ENCODE assay signal across 24 cellular contexts in genomic region chr1:205943245-205943644, GRCh38. TPM values are rescaled to one million over a fixed set of nuclear protein-coding genes. Genes with fewer than 3 reads are reported as not detected.
"Had no signal": no experiment of that assay in that cellular context is flagged by ENCODE, and none has a peak within 500 bp of the region (broad histone marks: within the 10 kb centered on the region; RNA-seq: fewer than 3 reads in every experiment).

SLC26A9 (minus strand) TSS chr1:205943456; CDS start chr1:205935820, 7,636 bp downstream.

- ATAC-seq: activated naive CD4-positive, alpha-beta T cell treated with anti-CD3 and anti-CD28 coated beads, Interleukin-2, amount 50 U/mL, for 72 hours; gastroesophageal sphincter; psoas muscle; right lobe of liver; stimulated activated naive B cell treated with anti-CD40 and anti-IgM and Interleukin-4, amounts not matched to agents 10 μg/mL and 1 μg/mL and 100 μg/mL, for 72 hours had no signal

- DNase-seq: activated CD4-positive, alpha-beta T cell treated with anti-CD3 and anti-CD28 coated beads, Interleukin-2, amount 50 U/mL, for 4 hours; activated CD4-positive, CD25-positive, alpha-beta regulatory T cell treated with anti-CD3 and anti-CD28 coated beads, Interleukin-2, amount 50 U/mL, for 72 hours; activated gamma-delta T cell; adrenal gland; cerebellar nuclear complex; effector CD4-positive, alpha-beta T cell; naive B cell; ovary; psoas muscle; right lobe of liver; stimulated activated CD4-positive, alpha-beta T cell treated with anti-CD3 and anti-CD28 coated beads, Interleukin-4, amount 100 ng/mL, for 4 hours; stimulated activated naive B cell treated with anti-CD40 and anti-IgM and Interleukin-4, amounts not matched to agents 10 μg/mL and 1 μg/mL and 100 μg/mL, for 72 hours; SW 1271; T-helper 2 cell had no signal

- H3K4me3 Mint-ChIP-seq: naive B cell; neural crest cell; stimulated activated naive B cell treated with anti-CD40 and anti-IgM and Interleukin-4, amounts not matched to agents 10 μg/mL and 1 μg/mL and 100 μg/mL, for 72 hours had no signal

- H3K4me1 ChIP-seq: adrenal gland, esophagus muscularis mucosa, gastroesophageal sphincter, right lobe of liver had no signal

- H3K36me3 Mint-ChIP-seq: activated naive CD4-positive, alpha-beta T cell treated with anti-CD3 and anti-CD28 coated beads, Interleukin-2, amount 50 U/mL, for 72 hours; naive B cell; stimulated activated naive B cell treated with anti-CD40 and anti-IgM and Interleukin-4, amounts not matched to agents 10 μg/mL and 1 μg/mL and 100 μg/mL, for 72 hours had no signal

- H3K4me3 ChIP-seq: adrenal gland, breast epithelium, esophagus muscularis mucosa, gastroesophageal sphincter, ovary, psoas muscle, right lobe of liver had no signal

- H3K36me3 ChIP-seq: adrenal gland, breast epithelium, esophagus muscularis mucosa, gastroesophageal sphincter, ovary, right lobe of liver had no signal

- H3K27me3 ChIP-seq: ovary, right lobe of liver had no signal

- H3K27ac Mint-ChIP-seq: activated naive CD4-positive, alpha-beta T cell treated with anti-CD3 and anti-CD28 coated beads, Interleukin-2, amount 50 U/mL, for 72 hours; naive B cell; stimulated activated naive B cell treated with anti-CD40 and anti-IgM and Interleukin-4, amounts not matched to agents 10 μg/mL and 1 μg/mL and 100 μg/mL, for 72 hours had no signal

- H3K27ac ChIP-seq: adrenal gland, breast epithelium, esophagus muscularis mucosa, gastroesophageal sphincter, ovary, psoas muscle, right lobe of liver, VCaP had no signal

- H3K9me3 Mint-ChIP-seq: activated naive CD4-positive, alpha-beta T cell treated with anti-CD3 and anti-CD28 coated beads, Interleukin-2, amount 50 U/mL, for 72 hours; naive B cell; neural crest cell; stimulated activated naive B cell treated with anti-CD40 and anti-IgM and Interleukin-4, amounts not matched to agents 10 μg/mL and 1 μg/mL and 100 μg/mL, for 72 hours had no signal

- H3K9me3 ChIP-seq: adrenal gland, breast epithelium, esophagus muscularis mucosa, gastroesophageal sphincter, ovary, psoas muscle, right lobe of liver had no signal

RNA-seq across cellular contexts. Expression of gene SLC26A9, which starts in this region (rescaled TPM):
- total RNA-seq: activated CD8-positive, alpha-beta memory T cell treated with anti-CD3 and anti-CD28 coated beads for 36 hours; activated naive CD4-positive, alpha-beta T cell treated with anti-CD3 and anti-CD28 coated beads, Interleukin-2, amount 50 U/mL, for 72 hours; astrocyte; breast epithelium; mononuclear cell; urinary bladder had no signal
- polyA plus RNA-seq: urinary bladder had no signal
